In genomic region chr9:125634040-125634717, GRCh38 we compare ENCODE assay signal across 1 cellular context.
TF ChIP-seq lines count a peak whose summit lies in the region.

No MANE protein-coding gene starts in this region.

TF ChIP-seq in GM12878, 131 proteins besides CTCF, POLR2A, EP300 and RAD21 (continues in another document):
- no peak for TF ChIP-seq PAX8 (IDR thresholded peaks at IDR 0.05)
- no peak for TF ChIP-seq SREBF1 (IDR thresholded peaks at IDR 0.05; ENCODE audit: low read length)
- peak; percentile 97 for TF ChIP-seq SMARCA5 (IDR thresholded peaks at IDR 0.05)
- TF ChIP-seq ZSCAN29 (IDR thresholded peaks at IDR 0.05), result 0 out of 2 replicates have a peak, but pooled peaks have one; percentile 49
- TF ChIP-seq ZNF274 (IDR thresholded peaks at IDR 0.05; ENCODE audit: insufficient read depth, insufficient read length), result no peak
- TF ChIP-seq TARDBP (IDR thresholded peaks at IDR 0.05; ENCODE audit: borderline replicate concordance), result no peak
- TF ChIP-seq SPI1 (IDR thresholded peaks at IDR 0.05; ENCODE audit: borderline replicate concordance, insufficient read depth, low read depth, low read length), result peak; percentile 99
- no peak for TF ChIP-seq MLLT1 (IDR thresholded peaks at IDR 0.05)
- TF ChIP-seq ZNF217 (IDR thresholded peaks at IDR 0.05), result peak; percentile 99
- peak; percentile 96 for TF ChIP-seq MTA2 (IDR thresholded peaks at IDR 0.05; ENCODE audit: low read depth)
- TF ChIP-seq, protein P1, sequence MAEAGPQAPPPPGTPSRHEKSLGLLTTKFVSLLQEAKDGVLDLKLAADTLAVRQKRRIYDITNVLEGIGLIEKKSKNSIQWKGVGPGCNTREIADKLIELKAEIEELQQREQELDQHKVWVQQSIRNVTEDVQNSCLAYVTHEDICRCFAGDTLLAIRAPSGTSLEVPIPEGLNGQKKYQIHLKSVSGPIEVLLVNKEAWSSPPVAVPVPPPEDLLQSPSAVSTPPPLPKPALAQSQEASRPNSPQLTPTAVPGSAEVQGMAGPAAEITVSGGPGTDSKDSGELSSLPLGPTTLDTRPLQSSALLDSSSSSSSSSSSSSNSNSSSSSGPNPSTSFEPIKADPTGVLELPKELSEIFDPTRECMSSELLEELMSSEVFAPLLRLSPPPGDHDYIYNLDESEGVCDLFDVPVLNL (IDR thresholded peaks at IDR 0.05; ENCODE audit: low read depth, low read length), result no peak
- TF ChIP-seq STAT1 (conservative IDR thresholded peaks at IDR 0.05), result no peak
- no peak for TF ChIP-seq HCFC1 (IDR thresholded peaks at IDR 0.05; ENCODE audit: low read length)
- no peak for TF ChIP-seq TAF1 (IDR thresholded peaks at IDR 0.05; ENCODE audit: borderline replicate concordance, low read depth, low read length)
- peak; percentile 71; the same call in 1 of the 2 replicates for TF ChIP-seq GATAD2B (conservative IDR thresholded peaks at IDR 0.05; ENCODE audit: low read depth)
- TF ChIP-seq BHLHE40 (IDR thresholded peaks at IDR 0.05; ENCODE audit: borderline replicate concordance in 1 of 2, low read depth in 2 of 2, low read length in 1 of 2), result peak; percentile 53 to 57; a peak in 2 of 4 replicates
- no peak for TF ChIP-seq RBBP5 (conservative IDR thresholded peaks at IDR 0.05)
- TF ChIP-seq, protein P2, sequence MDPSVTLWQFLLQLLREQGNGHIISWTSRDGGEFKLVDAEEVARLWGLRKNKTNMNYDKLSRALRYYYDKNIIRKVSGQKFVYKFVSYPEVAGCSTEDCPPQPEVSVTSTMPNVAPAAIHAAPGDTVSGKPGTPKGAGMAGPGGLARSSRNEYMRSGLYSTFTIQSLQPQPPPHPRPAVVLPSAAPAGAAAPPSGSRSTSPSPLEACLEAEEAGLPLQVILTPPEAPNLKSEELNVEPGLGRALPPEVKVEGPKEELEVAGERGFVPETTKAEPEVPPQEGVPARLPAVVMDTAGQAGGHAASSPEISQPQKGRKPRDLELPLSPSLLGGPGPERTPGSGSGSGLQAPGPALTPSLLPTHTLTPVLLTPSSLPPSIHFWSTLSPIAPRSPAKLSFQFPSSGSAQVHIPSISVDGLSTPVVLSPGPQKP (IDR thresholded peaks at IDR 0.05; ENCODE audit: low read depth, low read length), result no peak; the same call in 1 of the 2 replicates
- TF ChIP-seq SMAD5 (IDR thresholded peaks at IDR 0.05; ENCODE audit: low read depth), result no peak
- peak; percentile 67 for TF ChIP-seq CREM (IDR thresholded peaks at IDR 0.05; ENCODE audit: low read depth)
- TF ChIP-seq, protein P3, sequence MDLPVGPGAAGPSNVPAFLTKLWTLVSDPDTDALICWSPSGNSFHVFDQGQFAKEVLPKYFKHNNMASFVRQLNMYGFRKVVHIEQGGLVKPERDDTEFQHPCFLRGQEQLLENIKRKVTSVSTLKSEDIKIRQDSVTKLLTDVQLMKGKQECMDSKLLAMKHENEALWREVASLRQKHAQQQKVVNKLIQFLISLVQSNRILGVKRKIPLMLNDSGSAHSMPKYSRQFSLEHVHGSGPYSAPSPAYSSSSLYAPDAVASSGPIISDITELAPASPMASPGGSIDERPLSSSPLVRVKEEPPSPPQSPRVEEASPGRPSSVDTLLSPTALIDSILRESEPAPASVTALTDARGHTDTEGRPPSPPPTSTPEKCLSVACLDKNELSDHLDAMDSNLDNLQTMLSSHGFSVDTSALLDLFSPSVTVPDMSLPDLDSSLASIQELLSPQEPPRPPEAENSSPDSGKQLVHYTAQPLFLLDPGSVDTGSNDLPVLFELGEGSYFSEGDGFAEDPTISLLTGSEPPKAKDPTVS (IDR thresholded peaks at IDR 0.05; ENCODE audit: low read depth, low read length), result no peak
- 0 out of 2 replicates have a peak, but pooled peaks have one; percentile 74 for TF ChIP-seq RCOR1 (conservative IDR thresholded peaks at IDR 0.05; ENCODE audit: low read depth, low read length)
- no peak for TF ChIP-seq BCLAF1 (IDR thresholded peaks at IDR 0.05)
- peak; percentile 52; the same call in 1 of the 2 replicates for TF ChIP-seq NBN (IDR thresholded peaks at IDR 0.05)
- no peak for TF ChIP-seq CHD1 (IDR thresholded peaks at IDR 0.05; ENCODE audit: low read depth, low read length)
- TF ChIP-seq, protein P4, sequence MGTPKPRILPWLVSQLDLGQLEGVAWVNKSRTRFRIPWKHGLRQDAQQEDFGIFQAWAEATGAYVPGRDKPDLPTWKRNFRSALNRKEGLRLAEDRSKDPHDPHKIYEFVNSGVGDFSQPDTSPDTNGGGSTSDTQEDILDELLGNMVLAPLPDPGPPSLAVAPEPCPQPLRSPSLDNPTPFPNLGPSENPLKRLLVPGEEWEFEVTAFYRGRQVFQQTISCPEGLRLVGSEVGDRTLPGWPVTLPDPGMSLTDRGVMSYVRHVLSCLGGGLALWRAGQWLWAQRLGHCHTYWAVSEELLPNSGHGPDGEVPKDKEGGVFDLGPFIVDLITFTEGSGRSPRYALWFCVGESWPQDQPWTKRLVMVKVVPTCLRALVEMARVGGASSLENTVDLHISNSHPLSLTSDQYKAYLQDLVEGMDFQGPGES (IDR thresholded peaks at IDR 0.05), result no peak
- no peak for TF ChIP-seq TBL1XR1 (IDR thresholded peaks at IDR 0.05; ENCODE audit: low read depth, low read length)
- TF ChIP-seq RELA (IDR thresholded peaks at IDR 0.05; ENCODE audit: borderline replicate concordance, partially characterized antibody), result peak; percentile 75
- TF ChIP-seq KAT2A (conservative IDR thresholded peaks at IDR 0.05; ENCODE audit: control insufficient read depth, low read depth, low read length), result no peak
- TF ChIP-seq TCF12 (IDR thresholded peaks at IDR 0.05; ENCODE audit: low read depth, low read length), result 0 out of 2 replicates have a peak, but pooled peaks have one; percentile 37
- TF ChIP-seq JUNB (IDR thresholded peaks at IDR 0.05), result peak; percentile 58; the same call in 1 of the 2 replicates
- 0 out of 2 replicates have a peak, but pooled peaks have one; percentile 26 for TF ChIP-seq CBFB (IDR thresholded peaks at IDR 0.05; ENCODE audit: low read depth)
- no peak for TF ChIP-seq FOXK2 (IDR thresholded peaks at IDR 0.05)
- no peak for TF ChIP-seq CBX3 (IDR thresholded peaks at IDR 0.05; ENCODE audit: borderline replicate concordance, low read depth)
- peak in 1 of 2 experiments; percentile 64; a peak in 1 of 4 replicates for TF ChIP-seq CEBPB (IDR thresholded peaks at IDR 0.05; ENCODE audit: borderline replicate concordance in 1 of 2, low read depth in 2 of 2, low read length in 2 of 2)
- TF ChIP-seq POLR2AphosphoS2 (IDR thresholded peaks at IDR 0.05; ENCODE audit: low read depth, low read length), result no peak
- TF ChIP-seq ZNF207 (IDR thresholded peaks at IDR 0.05; ENCODE audit: borderline replicate concordance), result no peak
- TF ChIP-seq, protein P5, sequence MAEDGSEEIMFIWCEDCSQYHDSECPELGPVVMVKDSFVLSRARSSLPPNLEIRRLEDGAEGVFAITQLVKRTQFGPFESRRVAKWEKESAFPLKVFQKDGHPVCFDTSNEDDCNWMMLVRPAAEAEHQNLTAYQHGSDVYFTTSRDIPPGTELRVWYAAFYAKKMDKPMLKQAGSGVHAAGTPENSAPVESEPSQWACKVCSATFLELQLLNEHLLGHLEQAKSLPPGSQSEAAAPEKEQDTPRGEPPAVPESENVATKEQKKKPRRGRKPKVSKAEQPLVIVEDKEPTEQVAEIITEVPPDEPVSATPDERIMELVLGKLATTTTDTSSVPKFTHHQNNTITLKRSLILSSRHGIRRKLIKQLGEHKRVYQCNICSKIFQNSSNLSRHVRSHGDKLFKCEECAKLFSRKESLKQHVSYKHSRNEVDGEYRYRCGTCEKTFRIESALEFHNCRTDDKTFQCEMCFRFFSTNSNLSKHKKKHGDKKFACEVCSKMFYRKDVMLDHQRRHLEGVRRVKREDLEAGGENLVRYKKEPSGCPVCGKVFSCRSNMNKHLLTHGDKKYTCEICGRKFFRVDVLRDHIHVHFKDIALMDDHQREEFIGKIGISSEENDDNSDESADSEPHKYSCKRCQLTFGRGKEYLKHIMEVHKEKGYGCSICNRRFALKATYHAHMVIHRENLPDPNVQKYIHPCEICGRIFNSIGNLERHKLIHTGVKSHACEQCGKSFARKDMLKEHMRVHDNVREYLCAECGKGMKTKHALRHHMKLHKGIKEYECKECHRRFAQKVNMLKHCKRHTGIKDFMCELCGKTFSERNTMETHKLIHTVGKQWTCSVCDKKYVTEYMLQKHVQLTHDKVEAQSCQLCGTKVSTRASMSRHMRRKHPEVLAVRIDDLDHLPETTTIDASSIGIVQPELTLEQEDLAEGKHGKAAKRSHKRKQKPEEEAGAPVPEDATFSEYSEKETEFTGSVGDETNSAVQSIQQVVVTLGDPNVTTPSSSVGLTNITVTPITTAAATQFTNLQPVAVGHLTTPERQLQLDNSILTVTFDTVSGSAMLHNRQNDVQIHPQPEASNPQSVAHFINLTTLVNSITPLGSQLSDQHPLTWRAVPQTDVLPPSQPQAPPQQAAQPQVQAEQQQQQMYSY (CRISPR knock-in tag; IDR thresholded peaks at IDR 0.05), result no peak
- peak; percentile 71 for TF ChIP-seq MEF2B (IDR thresholded peaks at IDR 0.05; ENCODE audit: partially characterized antibody, poor library complexity, severe bottlenecking)
- TF ChIP-seq, protein P6, sequence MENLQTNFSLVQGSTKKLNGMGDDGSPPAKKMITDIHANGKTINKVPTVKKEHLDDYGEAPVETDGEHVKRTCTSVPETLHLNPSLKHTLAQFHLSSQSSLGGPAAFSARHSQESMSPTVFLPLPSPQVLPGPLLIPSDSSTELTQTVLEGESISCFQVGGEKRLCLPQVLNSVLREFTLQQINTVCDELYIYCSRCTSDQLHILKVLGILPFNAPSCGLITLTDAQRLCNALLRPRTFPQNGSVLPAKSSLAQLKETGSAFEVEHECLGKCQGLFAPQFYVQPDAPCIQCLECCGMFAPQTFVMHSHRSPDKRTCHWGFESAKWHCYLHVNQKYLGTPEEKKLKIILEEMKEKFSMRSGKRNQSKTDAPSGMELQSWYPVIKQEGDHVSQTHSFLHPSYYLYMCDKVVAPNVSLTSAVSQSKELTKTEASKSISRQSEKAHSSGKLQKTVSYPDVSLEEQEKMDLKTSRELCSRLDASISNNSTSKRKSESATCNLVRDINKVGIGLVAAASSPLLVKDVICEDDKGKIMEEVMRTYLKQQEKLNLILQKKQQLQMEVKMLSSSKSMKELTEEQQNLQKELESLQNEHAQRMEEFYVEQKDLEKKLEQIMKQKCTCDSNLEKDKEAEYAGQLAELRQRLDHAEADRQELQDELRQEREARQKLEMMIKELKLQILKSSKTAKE (IDR thresholded peaks at IDR 0.05; ENCODE audit: low read depth, poor library complexity, severe bottlenecking), result peak; percentile 76
- TF ChIP-seq CEBPZ (IDR thresholded peaks at IDR 0.05; ENCODE audit: low read depth, low read length), result no peak
- TF ChIP-seq PML (IDR thresholded peaks at IDR 0.05; ENCODE audit: low read length), result 0 out of 2 replicates have a peak, but pooled peaks have one; percentile 24
- peak; percentile 51; the same call in 1 of the 2 replicates for TF ChIP-seq NR2F1 (conservative IDR thresholded peaks at IDR 0.05)
- TF ChIP-seq ETV6 (conservative IDR thresholded peaks at IDR 0.05 in 1 of 2, IDR thresholded peaks at IDR 0.05 in 1 of 2; ENCODE audit: borderline replicate concordance in 1 of 2, low read depth in 1 of 2), result peak in 1 of 2 experiments; percentile 57; a peak in 1 of 4 replicates
- TF ChIP-seq ZBED1 (IDR thresholded peaks at IDR 0.05; ENCODE audit: borderline replicate concordance), result 0 out of 2 replicates have a peak, but pooled peaks have one; percentile 42
- peak; percentile 97 for TF ChIP-seq DPF2 (IDR thresholded peaks at IDR 0.05)
- peak; percentile 88 for TF ChIP-seq ZNF24 (IDR thresholded peaks at IDR 0.05)
